ENCODE assay signal across 9 cellular contexts in the genomic region with DNA sequence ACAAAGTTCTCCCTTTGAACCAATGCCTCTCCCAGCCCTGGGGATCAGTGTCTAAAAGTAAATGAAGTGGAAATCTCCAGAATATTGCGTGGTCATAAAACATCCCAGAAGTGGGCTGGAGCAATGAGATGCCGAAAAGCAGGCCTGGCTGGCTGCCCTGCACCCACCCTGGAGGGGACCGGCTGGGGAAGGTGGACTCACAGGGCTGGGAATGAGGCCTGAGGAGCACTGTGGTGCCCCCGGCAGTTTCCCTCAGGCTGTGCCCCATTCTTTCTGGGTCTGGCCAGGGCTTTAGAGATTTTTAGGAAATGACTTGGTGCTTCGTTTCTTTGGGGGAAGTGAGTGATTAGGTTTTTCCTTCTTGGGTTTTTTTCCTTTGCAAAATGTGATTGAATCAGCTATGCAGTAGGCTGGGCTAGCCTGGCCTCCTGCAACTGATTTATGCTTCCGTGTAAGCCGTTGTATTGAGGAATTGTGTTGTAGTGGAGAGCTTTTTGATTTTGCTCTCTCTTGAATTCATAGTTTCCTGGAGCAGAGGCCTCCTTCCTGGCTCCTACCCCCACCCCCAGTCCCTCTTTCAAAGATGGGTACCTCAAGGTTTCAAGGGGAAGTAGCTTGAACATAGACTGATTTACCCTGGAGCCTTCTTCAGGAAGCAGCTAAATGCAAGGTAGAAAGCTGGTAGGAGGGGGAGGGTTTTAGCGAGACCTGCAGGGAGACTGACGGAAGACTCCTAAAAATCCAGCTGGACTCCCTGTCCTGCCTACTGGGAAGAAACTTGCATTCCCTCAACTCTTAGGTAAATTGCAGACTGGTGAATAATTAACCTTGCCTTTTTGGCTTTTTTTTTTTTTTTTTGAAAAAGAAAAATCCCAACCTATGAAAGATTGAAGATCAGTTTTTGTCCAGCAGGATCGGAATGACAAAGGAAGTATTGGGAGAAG.
DNase-seq lines count a peak whose midpoint lies in the region; ATAC-seq and TF ChIP-seq lines count a peak whose summit lies in the region.
"Had no signal": no experiment of that assay in that cellular context is flagged by ENCODE, and none has a peak within 500 bp of the region (broad histone marks: within the 10 kb centered on the region; RNA-seq: fewer than 3 reads in every experiment).

No MANE protein-coding gene starts in this region.

- no peak for TF ChIP-seq CTCF in BJ (IDR thresholded peaks at IDR 0.05; ENCODE audit: insufficient read depth, low read depth, low read length)

- peak in 1 of 2 donors; percentile 15 for ATAC-seq in naive B cell (ENCODE audit: low read depth in 2 of 2)
- ATAC-seq in HG02970 (IDR thresholded peaks at IDR 0.05; ENCODE audit: low FRiP score, unreplicated experiment): no peak

- no peaks in the 10 kb centered on the region for H3K9me3 Mint-ChIP-seq in naive B cell

- no peaks in the 10 kb centered on the region for H3K27me3 ChIP-seq in BJ (ENCODE audit: control insufficient read depth, insufficient read depth, low read length)

- peak overlapping the region in 3 of 6 donors; percentile 16 to 56 (median 40) for H3K27ac Mint-ChIP-seq in naive B cell

- no peaks in the 10 kb centered on the region for H3K36me3 Mint-ChIP-seq in naive B cell

- H3K4me3 Mint-ChIP-seq in naive B cell: peak overlapping the region; percentile 23 to 93 (median 64)

- H3K4me1 Mint-ChIP-seq in naive B cell: peaks cover 12 to 30% (median 19%) of the 10 kb centered on the region in 3 donors

- H3K36me3 ChIP-seq in BJ (ENCODE audit: control insufficient read depth, insufficient read depth, low read length): peaks cover 7% of the 10 kb centered on the region

- DNase-seq in BJ (ENCODE audit: low read depth): no peak
- peak; percentile 93 for DNase-seq in M059J (ENCODE audit: low read depth)
- peak; percentile 61 for DNase-seq in dedifferentiated amniotic fluid mesenchymal stem cell (ENCODE audit: extremely low spot score)
- no peak for DNase-seq in naive B cell
- no peak for DNase-seq in stimulated activated CD4-positive, alpha-beta T cell treated with anti-CD3 and anti-CD28 coated beads, Interleukin-15, amount 100 ng/mL, for 24 hours
- no peak for DNase-seq in hypothalamus (lab: John Stamatoyannopoulos, UW)
- DNase-seq in activated gamma-delta T cell treated with Interleukin-2 at 50 U/mL for 16 hours: no peak
- DNase-seq: activated T-cell treated with anti-CD3 and anti-CD28 coated beads, Interleukin-2, amount 50 U/mL, for 48 hours had no signal

- POLR2A ChIA-PET in BJ (lab: Charles Lee): no interaction called here

- H3K4me3 ChIP-seq in BJ (ENCODE audit: low read depth, low read length): peak overlapping the region; percentile 94

- CTCF ChIA-PET in BJ (lab: Yijun Ruan, JAX): interaction anchor here (0.6 to 11.1 kb wide), 5 partner anchors 12 to 281 kb away, joined by 3 to 172 read pairs (median 4); no protein-coding TSS in a partner anchor

- no peaks in the 10 kb centered on the region for H3K27me3 Mint-ChIP-seq in naive B cell

Comparison
In these comparisons a context has a peak if more than half of its experiments do, and no peak if none do; other contexts are left out.
1. DNase-seq: peak in M059J (single experiment) and dedifferentiated amniotic fluid mesenchymal stem cell (single experiment); none in BJ (single experiment), naive B cell (single experiment), stimulated activated CD4-positive, alpha-beta T cell treated with anti-CD3 and anti-CD28 coated beads, Interleukin-15, amount 100 ng/mL, for 24 hours (single experiment), hypothalamus (0 of 51) and activated gamma-delta T cell treated with Interleukin-2 at 50 U/mL for 16 hours (single experiment).